In genomic region chr10:63711361-63711760, GRCh38 we compare ENCODE assay signal across 1 cellular context.
TF ChIP-seq lines count a peak whose summit lies in the region.

No MANE protein-coding gene starts in this region.

TF ChIP-seq in WTC11, 78 proteins besides CTCF, POLR2A, EP300 and RAD21 (continued from another document):
- TF ChIP-seq ZNF532 (CRISPR knock-in tag; IDR thresholded peaks at IDR 0.05; ENCODE audit: borderline replicate concordance) (no peak), TCF7 (CRISPR knock-in tag; IDR thresholded peaks at IDR 0.05; ENCODE audit: low read depth) (no peak), MLX (CRISPR knock-in tag; IDR thresholded peaks at IDR 0.05) (no peak), ETV6 (CRISPR knock-in tag; IDR thresholded peaks at IDR 0.05) (no peak), NFE2L1 (CRISPR knock-in tag; IDR thresholded peaks at IDR 0.05) (no peak), HMGXB4 (CRISPR knock-in tag; IDR thresholded peaks at IDR 0.05) (no peak), ATF3 (CRISPR knock-in tag; conservative IDR thresholded peaks at IDR 0.05) (no peak), SMAD4 (CRISPR knock-in tag; IDR thresholded peaks at IDR 0.05) (no peak), NFYB (CRISPR knock-in tag; conservative IDR thresholded peaks at IDR 0.05; ENCODE audit: low read depth) (no peak)
